ENCODE assay signal across 1 cellular context in genomic region chr1:183164350-183164749, GRCh38.
TF ChIP-seq lines count a peak whose summit lies in the region.

No MANE protein-coding gene starts in this region.

TF ChIP-seq in GM23338, 12 proteins besides CTCF, POLR2A, EP300 and RAD21 (continued from another document):
- 0 out of 2 replicates have a peak, but pooled peaks have one; percentile 20 for TF ChIP-seq ZNF462 (CRISPR knock-in tag; IDR thresholded peaks at IDR 0.05)
- TF ChIP-seq ZNF331 (CRISPR knock-in tag; IDR thresholded peaks at IDR 0.05; ENCODE audit: low read depth) = no peak
